In genomic region chr1:166166701-166167394, GRCh38 we compare ENCODE assay signal across 8 cellular contexts. TPM values are rescaled to one million over a fixed set of nuclear protein-coding genes. Genes with fewer than 3 reads are reported as not detected.
DNase-seq lines count a peak whose midpoint lies in the region; ATAC-seq and TF ChIP-seq lines count a peak whose summit lies in the region.

FAM78B (minus strand) TSS chr1:166167001; CDS start chr1:166166248, 753 bp downstream.

- in situ Hi-C loops in GM23248 (cut with MboI) (loop anchor here (25.0 kb wide), 1 partner anchor 455 kb away; no protein-coding TSS in a partner anchor), astrocyte of the cerebellum (cut with HindIII; ENCODE audit: low sequenced_read_pairs) (no loop called here)

- H3F3A ChIP-seq in GM23248 (ENCODE audit: insufficient read depth) (no peaks in the 10 kb centered on the region), MM.1S (ENCODE audit: insufficient read depth, low read length) (peaks cover 7% of the 10 kb centered on the region; the same call in 1 of the 2 replicates)

- peaks cover 33% of the 10 kb centered on the region for H3K27me3 ChIP-seq in GM23248 (replicated peaks; ENCODE audit: insufficient read depth)
- H3K27me3 ChIP-seq in MM.1S (replicated peaks; ENCODE audit: insufficient read depth, low read length): peaks cover 8% of the 10 kb centered on the region
- peaks cover 69% of the 10 kb centered on the region for H3K27me3 ChIP-seq in hepatocyte

- H3K79me2 ChIP-seq in GM23248 (ENCODE audit: insufficient read depth) (no peaks in the 10 kb centered on the region), MM.1S (ENCODE audit: low read length) (no peaks in the 10 kb centered on the region), hepatocyte (no peaks in the 10 kb centered on the region)

- DNase-seq in ELF-1 (ENCODE audit: low read depth, low spot score) (peak; percentile 30), GM23248 (peak; percentile 66), MM.1S (peak; percentile 85), T-helper 2 cell (peak in 4 of 5 experiments; percentile 19 to 89 (median 44)), astrocyte of the cerebellum (ENCODE audit: low read depth) (no peak), hepatocyte (ENCODE audit: low spot score) (peak; percentile 84), retina (peak; percentile 64)

- H3K4me2 ChIP-seq in GM23248 (ENCODE audit: unreplicated experiment) (peak within 1 kb of the TSS; percentile 71), MM.1S (ENCODE audit: low read depth, low read length) (peak within 1 kb of the TSS; percentile 99), hepatocyte (peak within 1 kb of the TSS; percentile 81)

- no peaks in the 10 kb centered on the region for H3K9me3 ChIP-seq in GM23248 (ENCODE audit: low read depth)
- H3K9me3 ChIP-seq in MM.1S (replicated peaks; ENCODE audit: insufficient read depth, low read length): no peaks in the 10 kb centered on the region
- H3K9me3 ChIP-seq in hepatocyte (ENCODE audit: low read depth): no peaks in the 10 kb centered on the region

- H3K4me3 ChIP-seq in GM23248: peak within 1 kb of the TSS; percentile 75
- H3K4me3 ChIP-seq in MM.1S (ENCODE audit: low read length): peak within 1 kb of the TSS; percentile 49
- H3K4me3 ChIP-seq in astrocyte of the cerebellum (ENCODE audit: low read depth, low read length): peak within 1 kb of the TSS; percentile 43
- peak within 1 kb of the TSS; percentile 72 for H3K4me3 ChIP-seq in hepatocyte

- H3K4me1 ChIP-seq in GM23248 (ENCODE audit: insufficient read depth) (no peaks in the 10 kb centered on the region), MM.1S (ENCODE audit: low read length) (peaks cover 5% of the 10 kb centered on the region; the same call in 1 of the 2 replicates), hepatocyte (ENCODE audit: insufficient read depth) (peaks cover 9% of the 10 kb centered on the region)

- H3K36me3 ChIP-seq in GM23248 (ENCODE audit: low read depth) (no peaks in the 10 kb centered on the region), MM.1S (replicated peaks; ENCODE audit: insufficient read depth, low read length) (no peaks in the 10 kb centered on the region), hepatocyte (replicated peaks; ENCODE audit: insufficient read depth, low read depth) (no peaks in the 10 kb centered on the region)

- 1 to 2% methylated on average over 31 to 45 of the region's 60 CpGs for WGBS in GM23248 (ENCODE audit: low coverage in 1 of 2, low lambda C conversion rate in 2 of 2, missing lambda C conversion rate in 2 of 2), 2 experiments
- 6% methylated on average over 8 of the region's 60 CpGs for WGBS in hepatocyte (ENCODE audit: low lambda C conversion rate, missing lambda C conversion rate)

- H4K20me1 ChIP-seq in GM23248 (ENCODE audit: insufficient read depth): no peaks in the 10 kb centered on the region
- no peaks in the 10 kb centered on the region for H4K20me1 ChIP-seq in MM.1S (ENCODE audit: insufficient read depth, low read length)
- H4K20me1 ChIP-seq in hepatocyte (ENCODE audit: insufficient read depth, poor library complexity, severe bottlenecking): no peaks in the 10 kb centered on the region

- H3K27ac ChIP-seq in GM23248 (no peak within 1 kb of the TSS), MM.1S (ENCODE audit: low read length) (no peak within 1 kb of the TSS), hepatocyte (no peak within 1 kb of the TSS)

- TF ChIP-seq CTCF in MM.1S (IDR thresholded peaks at IDR 0.05; ENCODE audit: low read length) (0 out of 2 replicates have a peak, but pooled peaks have one; percentile 5), astrocyte of the cerebellum (IDR thresholded peaks at IDR 0.05; ENCODE audit: low read depth, low read length, missing control alignments) (no peak), hepatocyte (IDR thresholded peaks at IDR 0.05; ENCODE audit: poor library complexity) (no peak)

- ATAC-seq in HG03378 (IDR thresholded peaks at IDR 0.05; ENCODE audit: unreplicated experiment): no peak

- H3K9me2 ChIP-seq in GM23248 (ENCODE audit: insufficient read depth) (no peaks in the 10 kb centered on the region), MM.1S (replicated peaks; ENCODE audit: insufficient read depth, low read length) (no peaks in the 10 kb centered on the region), hepatocyte (replicated peaks; ENCODE audit: insufficient read depth) (no peaks in the 10 kb centered on the region)

- H2AFZ ChIP-seq in GM23248: peak within 1 kb of the TSS; percentile 75
- H2AFZ ChIP-seq in MM.1S (ENCODE audit: low read length): peak within 1 kb of the TSS; percentile 40
- peak within 1 kb of the TSS; percentile 33 for H2AFZ ChIP-seq in hepatocyte

- no peak within 1 kb of the TSS for H3K9ac ChIP-seq in GM23248
- H3K9ac ChIP-seq in MM.1S (ENCODE audit: low read length): no peak within 1 kb of the TSS

RNA-seq across cellular contexts. Expression of gene FAM78B, which starts in this region (rescaled TPM):
- 0.43 TPM in 1 of 2 replicates, not detected in the other for total RNA-seq in GM23248 (2014; rRNA removed; shearing (Covaris generic))
- polyA plus RNA-seq in GM23248 (2016; fragmentation: Nextera tagmentation; extraction: Ambion mirVana) (0.16 TPM in 1 of 2 replicates, not detected in the other), hepatocyte (0.77 TPM in 1 of 2 replicates, not detected in the other)
- total RNA-seq in hepatocyte: not detected in 2 replicates

Comparison
In these comparisons a context has a peak if more than half of its experiments do, and no peak if none do; other contexts are left out.
1. Peak in DNase-seq, H3K4me3 ChIP-seq and H3K4me2 ChIP-seq in GM23248; RNA of the gene not detected or under 1 TPM.
2. Peak in DNase-seq, H3K4me3 ChIP-seq and H3K4me2 ChIP-seq in hepatocyte; RNA of the gene not detected or under 1 TPM.